ENCODE assay signal across 13 cellular contexts in genomic region chr6:169251371-169251802, GRCh38. TPM values are rescaled to one million over a fixed set of nuclear protein-coding genes. Genes with fewer than 3 reads are reported as not detected.
A peak's percentile ranks its signal among the peaks of the same experiment; 100 is the strongest.
DNase-seq lines count a peak whose midpoint lies in the region; ATAC-seq, FAIRE-seq and TF ChIP-seq lines count a peak whose summit lies in the region.
"Had no signal": no experiment of that assay in that cellular context is flagged by ENCODE, and none has a peak within 500 bp of the region (broad histone marks: within the 10 kb centered on the region; RNA-seq: fewer than 3 reads in every experiment).

No MANE protein-coding gene starts in this region.

- no peak overlapping the region for H3K23ac ChIP-seq in H1 (ENCODE audit: insufficient read length)

- H2BK12ac ChIP-seq in H1 (ENCODE audit: low read depth, low read length), result no peak overlapping the region

- POLR2A ChIA-PET in H1 (lab: Charles Lee; ENCODE audit: partially characterized antibody), result interaction anchor here (1.5 to 2.0 kb wide), 4 partner anchors 8 to 38 kb away, joined by 3 to 14 read pairs (median 4); no protein-coding TSS in a partner anchor

- no peak overlapping the region for H2BK20ac ChIP-seq in H1 (ENCODE audit: low read length)

- TF ChIP-seq POLR2A in H1 (IDR thresholded peaks at IDR 0.05; ENCODE audit: control extremely low read depth in 1 of 2, low read depth in 2 of 2, low read length in 2 of 2), result no peak

- H4K20me1 ChIP-seq in H1 (replicated peaks in 1 of 2; ENCODE audit: control insufficient read depth in 1 of 2, insufficient read depth in 2 of 2, low read length in 2 of 2), result peaks cover 0 to 10% of the 10 kb centered on the region in 2 experiments

- H3K23me2 ChIP-seq in H1 (ENCODE audit: low read depth, low read length), result peaks cover 16% of the 10 kb centered on the region

- DNase-seq in H7 (peak; percentile 61), H1 (ENCODE audit: low read depth in 1 of 2, low spot score in 2 of 2) (no peak), mesenteric fat pad (ENCODE audit: low spot score) (no peak)
- DNase-seq in NK-92 treated with Interleukin-12 subunit alpha and Interleukin-12 subunit beta, amount 100 ng/mL, for 24 hours (lab: John Stamatoyannopoulos, UW), result no peak
- DNase-seq in activated effector memory CD4-positive, alpha-beta T cell treated with Interleukin-2 at 50 U/mL for 16 hours, result no peak
- DNase-seq: colonic mucosa; natural killer cell; stimulated activated naive CD8-positive, alpha-beta T cell treated with anti-CD3 and anti-CD28 coated beads, Interleukin-15, amount 100 ng/mL, for 72 hours had no signal

- no peak overlapping the region for H3K9ac ChIP-seq in H1 (replicated peaks in 1 of 4; ENCODE audit: extremely low read depth in 1 of 4, low read depth in 3 of 4, low read length in 3 of 4)
- H3K9ac ChIP-seq in subcutaneous abdominal adipose tissue (ENCODE audit: low read length in 5 of 5), result no peak overlapping the region

- no peak overlapping the region for H2BK120ac ChIP-seq in H1 (replicated peaks; ENCODE audit: low read depth, low read length)

- no peak overlapping the region for H3K18ac ChIP-seq in H1 (ENCODE audit: extremely low read depth, low read length)

- no peak for ATAC-seq in HG03039 (IDR thresholded peaks at IDR 0.05; ENCODE audit: unreplicated experiment)
- ATAC-seq: K562, natural killer cell had no signal

- no peak overlapping the region for H3K4ac ChIP-seq in H1 (replicated peaks; ENCODE audit: insufficient read length, low read depth, low read length)

- no peak for FAIRE-seq in H1 (lab: Jason Lieb, UNC)
- FAIRE-seq: K562 had no signal

- 47% methylated on average over 6 of the region's 6 CpGs; no CpG with 5 or more reads in 1 of the 2 experiments for WGBS in H1 (ENCODE audit: extremely low coverage in 1 of 2, insufficient coverage in 1 of 2, insufficient read length in 1 of 2, insufficient replicate concordance in 2 of 2, low coverage in 1 of 2, low lambda C conversion rate in 2 of 2, missing lambda C conversion rate in 1 of 2), 2 experiments

- no peak overlapping the region for H3K27ac ChIP-seq in H1 (ENCODE audit: low read depth, low read length)
- H3K27ac ChIP-seq in layer of hippocampus (ENCODE audit: low read depth, low read length), result peak overlapping the region; percentile 89
- H3K27ac ChIP-seq in subcutaneous abdominal adipose tissue (ENCODE audit: low read depth, low read length), result peak overlapping the region; percentile 52
- H3K27ac ChIP-seq: colonic mucosa had no signal

- H2AFZ ChIP-seq in H1 (ENCODE audit: low read length), result no peak overlapping the region

- H3K4me1 ChIP-seq in H1 (replicated peaks in 1 of 4; ENCODE audit: control insufficient read depth in 3 of 4, insufficient read depth in 4 of 4, low read length in 3 of 4), result peaks cover 15 to 40% (median 23%) of the 10 kb centered on the region in 4 experiments
- peaks cover 0 to 17% (median 15%) of the 10 kb centered on the region in 5 donors for H3K4me1 ChIP-seq in subcutaneous abdominal adipose tissue (ENCODE audit: control insufficient read depth in 5 of 5, insufficient read depth in 5 of 5, low read length in 5 of 5)
- H3K4me1 ChIP-seq: colonic mucosa had no signal

- H3K4me2 ChIP-seq in H1 (ENCODE audit: insufficient read depth in 1 of 2, low read depth in 2 of 2, low read length in 2 of 2), result peak overlapping the region; percentile 24 to 74; a peak in 2 of 4 replicates

- peaks cover 8% of the 10 kb centered on the region for H3K27me3 ChIP-seq in H7 (ENCODE audit: control insufficient read depth, insufficient read depth, low read length)
- peaks cover 0 to 13% (median 9%) of the 10 kb centered on the region in 4 experiments; a peak in 5 of 7 replicates for H3K27me3 ChIP-seq in H1 (replicated peaks in 1 of 4; ENCODE audit: control insufficient read depth in 3 of 4, extremely low read depth in 1 of 4, insufficient read depth in 3 of 4, low read length in 3 of 4)
- H3K27me3 ChIP-seq in layer of hippocampus (ENCODE audit: control insufficient read depth, insufficient read depth, low read length), result no peaks in the 10 kb centered on the region
- H3K27me3 ChIP-seq in subcutaneous abdominal adipose tissue (ENCODE audit: control insufficient read depth in 5 of 5, insufficient read depth in 4 of 5, low read length in 5 of 5), result peaks cover 19 to 51% (median 32%) of the 10 kb centered on the region in 5 donors

- no peak for TF ChIP-seq RAD21 in H1 (IDR thresholded peaks at IDR 0.05 in 1 of 2, conservative IDR thresholded peaks at IDR 0.05 in 1 of 2; ENCODE audit: low read depth in 2 of 2, low read length in 2 of 2)

- TF ChIP-seq CTCF in H1 (IDR thresholded peaks at IDR 0.05; ENCODE audit: control extremely low read depth in 1 of 3, insufficient read depth in 1 of 3, low read depth in 1 of 3, low read length in 3 of 3), result no peak

- CTCF ChIA-PET in H1 (lab: Charles Lee; ENCODE audit: partially characterized antibody), result interaction anchor here (0.8 to 2.2 kb wide), 4 partner anchors 12 to 231 kb away, joined by 3 to 6 read pairs (median 4); no protein-coding TSS in a partner anchor

- peaks cover 0 to 7% of the 10 kb centered on the region in 2 experiments; a peak in 2 of 4 replicates for H3K9me3 ChIP-seq in H1 (ENCODE audit: insufficient read depth in 2 of 2, low read depth in 1 of 2, low read length in 1 of 2)
- peaks cover 0 to 3% (median 0%) of the 10 kb centered on the region in 5 donors for H3K9me3 ChIP-seq in subcutaneous abdominal adipose tissue (ENCODE audit: control insufficient read depth in 5 of 5, low read length in 5 of 5)
- H3K9me3 ChIP-seq: colonic mucosa, HAP-1 had no signal

- no peak overlapping the region for H2BK15ac ChIP-seq in H1 (ENCODE audit: low read length)

- H4K8ac ChIP-seq in H1 (ENCODE audit: extremely low read depth, insufficient read depth, low read length), result no peak overlapping the region

- TF ChIP-seq EP300 in H1 (IDR thresholded peaks at IDR 0.05; ENCODE audit: borderline replicate concordance in 1 of 2, low read depth in 2 of 2, low read length in 2 of 2), result no peak

- H3K79me2 ChIP-seq in H1 (ENCODE audit: control insufficient read depth in 1 of 2, insufficient read depth in 2 of 2, low read length in 2 of 2), result no peaks in the 10 kb centered on the region

- H4K5ac ChIP-seq in H1 (ENCODE audit: insufficient read length, low read depth, low read length), result no peak overlapping the region

- no peak overlapping the region for H3K56ac ChIP-seq in H1 (replicated peaks; ENCODE audit: insufficient read length, low read depth, low read length)

- no peaks in the 10 kb centered on the region for H3K79me1 ChIP-seq in H1 (ENCODE audit: low read depth, low read length)

- peaks cover 4% of the 10 kb centered on the region for H3K36me3 ChIP-seq in H7 (replicated peaks; ENCODE audit: control insufficient read depth, insufficient read depth, low read length)
- H3K36me3 ChIP-seq in H1 (ENCODE audit: control insufficient read depth in 2 of 4, insufficient read depth in 4 of 4, low read length in 3 of 4), result peaks cover 0 to 20% (median 15%) of the 10 kb centered on the region in 4 experiments; a peak in 6 of 8 replicates
- H3K36me3 ChIP-seq in subcutaneous abdominal adipose tissue (ENCODE audit: control insufficient read depth in 5 of 5, insufficient read depth in 5 of 5, low read length in 5 of 5), result peaks cover 0 to 17% (median 12%) of the 10 kb centered on the region in 5 donors
- H3K36me3 ChIP-seq: colonic mucosa, HAP-1 had no signal

- H2BK5ac ChIP-seq in H1 (ENCODE audit: low read depth, low read length), result no peak overlapping the region; the same call in 1 of the 2 replicates

- no peak overlapping the region for H3K14ac ChIP-seq in H1 (ENCODE audit: insufficient read length)

- H4K91ac ChIP-seq in H1 (replicated peaks; ENCODE audit: insufficient read length, low read length), result no peak overlapping the region

- H3K4me3 ChIP-seq in H7 (ENCODE audit: insufficient read depth, low read depth, low read length) (no peak overlapping the region), H1 (ENCODE audit: extremely low read depth in 1 of 4, insufficient read depth in 2 of 4, low read depth in 3 of 4, low read length in 4 of 4) (peak overlapping the region in 1 of 4 experiments; percentile 61; a peak in 2 of 8 replicates), subcutaneous abdominal adipose tissue (ENCODE audit: low read depth in 1 of 5, low read length in 5 of 5) (peak overlapping the region in 4 of 5 donors; percentile 43 to 55 (median 50))
- H3K4me3 ChIP-seq: colonic mucosa, K562 had no signal

- no peak overlapping the region for H2AK5ac ChIP-seq in H1 (ENCODE audit: low read depth, low read length)

TF ChIP-seq in H1, 55 proteins besides CTCF, POLR2A, EP300 and RAD21:
- TF ChIP-seq TCF12 (IDR thresholded peaks at IDR 0.05; ENCODE audit: low read depth, low read length), result 0 out of 2 replicates have a peak, but pooled peaks have one; percentile 39
- TF ChIP-seq ASH2L (IDR thresholded peaks at IDR 0.05; ENCODE audit: low read length), result peak; percentile 29
- no peak for TF ChIP-seq E2F6 (IDR thresholded peaks at IDR 0.05)
- no peak for TF ChIP-seq RNF2 (IDR thresholded peaks at IDR 0.05; ENCODE audit: borderline replicate concordance, low read depth, low read length, missing control alignments, poor library complexity, severe bottlenecking)

RNA-seq across cellular contexts. Expression of gene THBS2, which starts 2.3 kb away (rescaled TPM):
- total RNA-seq in H7 (2014; rRNA removed; shearing (Covaris generic)), result 12.7 and 13.3 TPM in 2 replicates
- total RNA-seq in H1 (2021; fragmentation: NEBNext Ultra II Directional; extraction: Animal tissue kit (Norgen Biotek cat#: 25700)), result 22.5 and 23.3 TPM in 2 replicates
- polyA plus RNA-seq in H1 (2011; rRNA removed), result 11.0 and 14.5 TPM in 2 replicates
- 13.2 TPM for polyA plus RNA-seq in H1 (2011; cell fraction: cytosol; rRNA removed)
- 33.1 TPM for polyA plus RNA-seq in H1 (2011; cell fraction: nucleus; rRNA removed)
- polyA plus RNA-seq in H1 (2012, experiment 1 of 2), result 9.6 to 12.8 TPM (median 11.3 TPM) in 4 replicates
- polyA plus RNA-seq in H1 (2012, experiment 2 of 2), result 3.1 TPM
- 21.3 TPM for polyA plus RNA-seq in H1 (2013, experiment 1 of 2)
- polyA plus RNA-seq in H1 (2013, experiment 2 of 2), result 17.4 TPM
- polyA minus RNA-seq in H1 (2011; rRNA and poly(A)+ RNA removed), result 23.9 and 27.8 TPM in 2 replicates
- polyA minus RNA-seq in H1 (2011; cell fraction: cytosol; rRNA and poly(A)+ RNA removed), result 17.0 TPM
- 19.3 TPM for polyA minus RNA-seq in H1 (2011; cell fraction: nucleus; rRNA and poly(A)+ RNA removed)
- 270 TPM for total RNA-seq in mesenteric fat pad
- total RNA-seq: natural killer cell had no signal

Comparison
In these comparisons a context has a peak if more than half of its experiments do, and no peak if none do; other contexts are left out.
1. RNA of gene THBS2, which starts 2.3 kb away (total RNA-seq): 270 TPM in mesenteric fat pad (single experiment); 22.5 to 23.3 TPM in H1 and 12.7 to 13.3 TPM in H7; every median in the first group is over 10 times any median in the second.